10 cellular contexts compared by ENCODE assay signal in the genomic region with DNA sequence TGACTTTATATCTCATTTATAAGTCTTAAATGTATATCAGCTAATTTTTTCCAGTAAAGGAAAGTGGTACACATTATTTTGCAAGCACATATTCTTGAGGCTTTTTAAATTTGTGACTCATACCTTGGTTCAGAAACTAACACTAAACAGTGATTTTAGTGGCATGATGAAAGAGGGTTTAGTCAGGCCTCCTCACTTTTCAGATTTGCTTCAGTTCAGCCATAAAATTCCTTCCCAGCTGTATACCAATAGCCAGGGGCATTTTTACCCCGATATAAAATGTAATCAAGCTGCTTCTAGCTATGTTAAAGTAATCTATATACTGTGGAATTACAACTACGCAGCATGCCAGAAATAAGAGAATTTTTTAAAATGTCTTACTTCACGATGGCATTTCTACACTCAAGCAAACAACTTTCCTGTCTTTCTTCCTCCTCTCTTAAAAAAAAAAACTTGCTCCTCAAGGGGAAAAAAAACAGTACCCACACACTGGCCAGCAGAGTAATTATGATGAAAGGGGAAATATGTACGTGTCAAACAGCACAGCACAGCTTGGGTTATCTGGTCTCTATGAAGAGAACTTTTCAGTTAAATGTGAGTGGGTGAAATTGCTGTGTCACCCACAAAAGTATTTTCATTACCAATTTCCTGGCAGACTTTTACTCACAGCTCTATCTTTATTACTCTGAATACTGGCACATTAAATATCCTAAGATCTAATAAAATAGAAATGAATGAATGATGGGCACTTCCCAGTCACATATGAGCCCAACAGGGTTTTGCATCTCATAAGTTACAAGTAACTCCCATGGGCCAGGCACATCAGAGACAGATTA.
DNase-seq lines count a peak whose midpoint lies in the region; ATAC-seq and TF ChIP-seq lines count a peak whose summit lies in the region.
"Had no signal": no experiment of that assay in that cellular context is flagged by ENCODE, and none has a peak within 500 bp of the region (broad histone marks: within the 10 kb centered on the region; RNA-seq: fewer than 3 reads in every experiment).

No MANE protein-coding gene starts in this region.

- no peaks in the 10 kb centered on the region for H3K27me3 ChIP-seq in Karpas-422 (ENCODE audit: low read length)

- no peak overlapping the region for H2AFZ ChIP-seq in Karpas-422 (ENCODE audit: low read length)

- no peak for TF ChIP-seq CTCF in epithelial cell of esophagus (IDR thresholded peaks at IDR 0.05; ENCODE audit: insufficient read depth, low read depth, low read length, missing control alignments)

- H3K4me3 ChIP-seq in epithelial cell of esophagus (ENCODE audit: low read length) (no peak overlapping the region), Karpas-422 (ENCODE audit: low read length) (no peak overlapping the region)

- no peaks in the 10 kb centered on the region for H3K36me3 ChIP-seq in Karpas-422 (ENCODE audit: insufficient read depth, low read length)

- ATAC-seq in GM19463 (IDR thresholded peaks at IDR 0.05; ENCODE audit: unreplicated experiment) = peak; percentile 65
- no peak for ATAC-seq in GM19397 (IDR thresholded peaks at IDR 0.05; ENCODE audit: unreplicated experiment)
- no peak for ATAC-seq in GM21825 (IDR thresholded peaks at IDR 0.05; ENCODE audit: unreplicated experiment)

- H3K9me2 ChIP-seq in Karpas-422 (replicated peaks; ENCODE audit: insufficient read depth, low read length) = no peaks in the 10 kb centered on the region

- in situ Hi-C loops in ACHN (cut with HindIII; ENCODE audit: low pct_ligation_motif_present, low pct_unique_long_range_greater_than_20kb, low sequenced_read_pairs) = no loop called here

- H3K27ac ChIP-seq in Karpas-422 (ENCODE audit: low read length) = no peak overlapping the region

- no peak overlapping the region for H3K9ac ChIP-seq in Karpas-422 (ENCODE audit: low read length)

- H3K4me2 ChIP-seq in Karpas-422 (ENCODE audit: low read depth, low read length, poor library complexity, severe bottlenecking) = no peak overlapping the region

- DNase-seq in ACHN = peak; percentile 9
- DNase-seq in LHCN-M2 (ENCODE audit: low read depth) = peak; percentile 90
- peak; percentile 87 for DNase-seq in epithelial cell of esophagus (ENCODE audit: low read depth)
- DNase-seq in Karpas-422 = no peak
- no peak for DNase-seq in dermis blood vessel endothelial cell
- DNase-seq: DMS 273 treated with DMSO at 0.1 percent for 48 hours, NCI-H1105 treated with DMSO at 0.1 percent for 48 hours had no signal

- H4K20me1 ChIP-seq in Karpas-422 (ENCODE audit: insufficient read depth, low read depth, low read length) = no peaks in the 10 kb centered on the region

- no peaks in the 10 kb centered on the region for H3K79me2 ChIP-seq in Karpas-422 (ENCODE audit: low read length)

- no peaks in the 10 kb centered on the region for H3K9me3 ChIP-seq in Karpas-422 (ENCODE audit: low read length)

- H3K4me1 ChIP-seq in Karpas-422 (ENCODE audit: low read length) = no peaks in the 10 kb centered on the region

Comparison
In these comparisons a context has a peak if more than half of its experiments do, and no peak if none do; other contexts are left out.
1. DNase-seq: peak in ACHN (single experiment), LHCN-M2 (single experiment) and epithelial cell of esophagus (single experiment); none in Karpas-422 (single experiment) and dermis blood vessel endothelial cell (single experiment).